In the genomic region with DNA sequence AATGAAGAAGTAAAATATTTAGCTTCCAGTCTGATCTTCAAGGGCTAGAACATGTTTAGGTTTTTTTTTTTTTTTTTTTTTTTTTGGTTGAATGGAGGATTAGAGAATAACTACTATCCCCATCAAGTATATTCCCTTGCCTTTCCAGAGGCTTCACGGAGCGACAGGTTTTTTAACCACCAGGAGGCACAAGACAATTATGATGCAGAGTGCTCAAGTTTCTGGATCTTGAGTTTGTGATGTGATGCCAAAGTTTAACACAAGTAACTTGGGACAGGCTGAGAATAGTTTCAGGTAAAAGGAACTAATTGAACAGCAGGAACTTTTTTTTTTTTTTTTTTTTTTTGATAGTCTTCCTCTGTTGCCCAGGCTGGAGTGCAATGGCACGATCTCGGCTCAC, we compare ENCODE assay signal across 13 cellular contexts. TPM values are rescaled to one million over a fixed set of nuclear protein-coding genes. Genes with fewer than 3 reads are reported as not detected.
A peak's percentile ranks its signal among the peaks of the same experiment; 100 is the strongest.
DNase-seq lines count a peak whose midpoint lies in the region; TF ChIP-seq lines count a peak whose summit lies in the region.
"Had no signal": no experiment of that assay in that cellular context is flagged by ENCODE, and none has a peak within 500 bp of the region (broad histone marks: within the 10 kb centered on the region; RNA-seq: fewer than 3 reads in every experiment).

No MANE protein-coding gene starts in this region.

- peak; percentile 14 for DNase-seq in A673 (ENCODE audit: low spot score)
- DNase-seq in astrocyte of the cerebellum (ENCODE audit: low read depth), result peak; percentile 20
- no peak for DNase-seq in kidney epithelial cell (ENCODE audit: low read depth)
- no peak for DNase-seq in transverse colon
- DNase-seq in NCI-H345 treated with DMSO at 0.1 percent for 48 hours (lab: John Stamatoyannopoulos, UW; ENCODE audit: unreplicated experiment), result no peak
- DNase-seq in activated naive CD4-positive, alpha-beta T cell treated with anti-CD3 and anti-CD28 coated beads, Interleukin-2, amount 50 U/mL, for 16 hours, result no peak
- DNase-seq in stimulated activated CD4-positive, alpha-beta T cell treated with anti-CD3 and anti-CD28 coated beads, Interleukin-4, amount 100 ng/mL, for 4 hours, result no peak
- DNase-seq: activated CD4-positive, CD25-positive, alpha-beta regulatory T cell; activated naive CD4-positive, alpha-beta T cell; NCI-H2081 had no signal

- H3K27ac ChIP-seq in A673 (ENCODE audit: low read depth, low read length, poor library complexity, severe bottlenecking) (no peak overlapping the region), HEK293 (ENCODE audit: extremely low read depth, low read depth, low read length) (no peak overlapping the region), transverse colon (no peak overlapping the region)
- H3K27ac ChIP-seq: C4-2B, thyroid gland had no signal

- H3K9me3 ChIP-seq in A673 (ENCODE audit: low read depth, low read length, poor library complexity, severe bottlenecking), result no peaks in the 10 kb centered on the region
- no peaks in the 10 kb centered on the region for H3K9me3 ChIP-seq in HEK293 (ENCODE audit: control insufficient read depth, insufficient read depth, low read depth, low read length)
- H3K9me3 ChIP-seq in transverse colon, result no peaks in the 10 kb centered on the region
- H3K9me3 ChIP-seq: thyroid gland had no signal

- CTCF ChIA-PET in A673 (lab: Charles Lee), result interaction anchor here (0.7 kb wide), 1 partner anchor 1047 kb away, joined by 4 read pairs; no protein-coding TSS in a partner anchor
- CTCF ChIA-PET in HEK293 (lab: Yijun Ruan, JAX), result interaction anchor here (0.6 to 1.6 kb wide), 18 partner anchors 8 to 615 kb away, joined by 3 to 18 read pairs (median 4); no protein-coding TSS in a partner anchor

- TF ChIP-seq POLR2A in transverse colon (IDR thresholded peaks at IDR 0.05), result no peak

- POLR2A ChIA-PET in A673 (lab: Charles Lee; ENCODE audit: low non-redundant PET), result no interaction called here
- POLR2A ChIA-PET in HEK293 (lab: Yijun Ruan, JAX), result interaction anchor here (0.6 kb wide), 1 partner anchor 415 kb away, joined by 3 read pairs; no protein-coding TSS in a partner anchor

- intact Hi-C loops in A673 (cut with micrococcal nuclease; ENCODE audit: unreplicated experiment) (loop anchor here (2.0 kb wide), 1 partner anchor 535 kb away; no protein-coding TSS in a partner anchor), transverse colon (cut with DNase I; ENCODE audit: low total_unique reads) (no loop called here)

- no peak for TF ChIP-seq CTCF in A673 (conservative IDR thresholded peaks at IDR 0.05; ENCODE audit: low read depth, low read length)
- TF ChIP-seq CTCF in HEK293 (tag by site-specific recombination; IDR thresholded peaks at IDR 0.05), result no peak
- TF ChIP-seq CTCF in astrocyte of the cerebellum (IDR thresholded peaks at IDR 0.05; ENCODE audit: low read depth, low read length, missing control alignments), result peak; percentile 47
- peak; percentile 26 for TF ChIP-seq CTCF in kidney epithelial cell (IDR thresholded peaks at IDR 0.05; ENCODE audit: insufficient read depth, low read length, poor library complexity, severe bottlenecking)
- TF ChIP-seq CTCF in transverse colon (IDR thresholded peaks at IDR 0.05), result peak in 1 of 5 experiments; percentile 15

- BruUV-seq in A673 (replicated peaks; lab: Mats Ljungman, UMichigan), result no TSS peak

- H3K4me3 ChIP-seq in A673 (ENCODE audit: low read depth, low read length, poor library complexity, severe bottlenecking) (no peak overlapping the region), HEK293 (ENCODE audit: low read depth, low read length) (no peak overlapping the region), astrocyte of the cerebellum (ENCODE audit: low read depth, low read length) (no peak overlapping the region), kidney epithelial cell (ENCODE audit: low read depth, low read length) (no peak overlapping the region), transverse colon (no peak overlapping the region)
- H3K4me3 ChIP-seq: thyroid gland had no signal

- H3K36me3 ChIP-seq in A673 (ENCODE audit: insufficient read depth, low read length, poor library complexity, severe bottlenecking) (peaks cover 22% of the 10 kb centered on the region), HEK293 (ENCODE audit: control insufficient read depth in 2 of 2, insufficient read depth in 1 of 2, low read length in 2 of 2) (peaks cover 8 to 40% of the 10 kb centered on the region in 2 experiments), kidney epithelial cell (ENCODE audit: control insufficient read depth, insufficient read depth, low read length) (peaks cover 3% of the 10 kb centered on the region), transverse colon (peaks cover 0 to 23% (median 11%) of the 10 kb centered on the region in 4 donors)

- H3K4me1 ChIP-seq in A673 (ENCODE audit: insufficient read depth, low read length, poor library complexity, severe bottlenecking) (no peaks in the 10 kb centered on the region), HEK293 (ENCODE audit: control insufficient read depth, insufficient read depth, low read length) (no peaks in the 10 kb centered on the region), transverse colon (peaks cover 0 to 22% (median 5%) of the 10 kb centered on the region in 4 donors)

- WGBS in transverse colon (ENCODE audit: low coverage in 1 of 2), 2 donors, result 83 to 92% methylated on average over 1 to 4 of the region's 4 CpGs

- H3K27me3 ChIP-seq in A673 (replicated peaks; ENCODE audit: insufficient read depth, low read depth, low read length, poor library complexity), result no peaks in the 10 kb centered on the region
- H3K27me3 ChIP-seq in kidney epithelial cell (ENCODE audit: control insufficient read depth, insufficient read depth, low read length), result no peaks in the 10 kb centered on the region
- H3K27me3 ChIP-seq in transverse colon, result no peaks in the 10 kb centered on the region
- H3K27me3 ChIP-seq: thyroid gland had no signal

- no peak for TF ChIP-seq EP300 in transverse colon (IDR thresholded peaks at IDR 0.05; ENCODE audit: low read depth)

- in situ Hi-C loops in astrocyte of the cerebellum (cut with HindIII; ENCODE audit: low sequenced_read_pairs) (no loop called here), transverse colon (cut with MboI; ENCODE audit: low pct_ligation_motif_present in 1 of 4, low pct_unique_long_range_greater_than_20kb in 1 of 4, low sequenced_read_pairs in 3 of 4) (loop anchor here in 3 of 4 donors (10.0 to 25.0 kb wide), 3 partner anchors 159 to 541 kb away; no protein-coding TSS in a partner anchor)

TF ChIP-seq in HEK293, 187 proteins besides CTCF, POLR2A, EP300 and RAD21:
- peak; percentile 51; the same call in 1 of the 2 replicates for TF ChIP-seq SCRT2 (tag by site-specific recombination; IDR thresholded peaks at IDR 0.05)
- TF ChIP-seq, protein P1, sequence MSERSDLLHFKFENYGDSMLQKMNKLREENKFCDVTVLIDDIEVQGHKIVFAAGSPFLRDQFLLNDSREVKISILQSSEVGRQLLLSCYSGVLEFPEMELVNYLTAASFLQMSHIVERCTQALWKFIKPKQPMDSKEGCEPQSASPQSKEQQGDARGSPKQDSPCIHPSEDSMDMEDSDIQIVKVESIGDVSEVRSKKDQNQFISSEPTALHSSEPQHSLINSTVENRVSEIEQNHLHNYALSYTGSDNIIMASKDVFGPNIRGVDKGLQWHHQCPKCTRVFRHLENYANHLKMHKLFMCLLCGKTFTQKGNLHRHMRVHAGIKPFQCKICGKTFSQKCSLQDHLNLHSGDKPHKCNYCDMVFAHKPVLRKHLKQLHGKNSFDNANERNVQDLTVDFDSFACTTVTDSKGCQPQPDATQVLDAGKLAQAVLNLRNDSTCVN (tag by site-specific recombination; optimal IDR thresholded peaks at IDR 0.05), result no peak
- TF ChIP-seq SCRT1 (tag by site-specific recombination; IDR thresholded peaks at IDR 0.05; ENCODE audit: borderline replicate concordance), result peak; percentile 54; the same call in 1 of the 2 replicates
- TF ChIP-seq ZNF529 (tag by site-specific recombination; IDR thresholded peaks at IDR 0.05; ENCODE audit: insufficient replicate concordance), result no peak
- TF ChIP-seq, protein P2, sequence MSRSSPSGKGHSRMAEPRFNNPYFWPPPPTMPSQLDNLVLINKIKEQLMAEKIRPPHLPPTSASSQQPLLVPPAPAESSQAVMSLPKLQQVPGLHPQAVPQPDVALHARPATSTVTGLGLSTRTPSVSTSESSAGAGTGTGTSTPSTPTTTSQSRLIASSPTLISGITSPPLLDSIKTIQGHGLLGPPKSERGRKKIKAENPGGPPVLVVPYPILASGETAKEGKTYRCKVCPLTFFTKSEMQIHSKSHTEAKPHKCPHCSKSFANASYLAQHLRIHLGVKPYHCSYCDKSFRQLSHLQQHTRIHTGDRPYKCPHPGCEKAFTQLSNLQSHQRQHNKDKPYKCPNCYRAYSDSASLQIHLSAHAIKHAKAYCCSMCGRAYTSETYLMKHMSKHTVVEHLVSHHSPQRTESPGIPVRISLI (tag by site-specific recombination; IDR thresholded peaks at IDR 0.05), result peak; percentile 58; the same call in 1 of the 2 replicates
- peak; percentile 10; the same call in 1 of the 2 replicates for TF ChIP-seq ZNF654 (tag by site-specific recombination; IDR thresholded peaks at IDR 0.05; ENCODE audit: low read depth)
- no peak for TF ChIP-seq ZNF777 (tag by site-specific recombination; IDR thresholded peaks at IDR 0.05; ENCODE audit: borderline replicate concordance)

RNA-seq across cellular contexts. Expression of a gene that starts 30.3 kb away (rescaled TPM):
- 133 and 134 TPM in 2 replicates for total RNA-seq in A673 (2021)
- total RNA-seq in kidney epithelial cell, result 388 and 406 TPM in 2 replicates
- 100 to 1,000 TPM in 3 of 4 donors, 10 to 100 TPM in 1; 91.7 to 206 (median 154) TPM for total RNA-seq in transverse colon

Comparison
In these comparisons a context has a peak if more than half of its experiments do, and no peak if none do; other contexts are left out.
1. DNase-seq: peak in A673 (single experiment) and astrocyte of the cerebellum (single experiment); none in kidney epithelial cell (single experiment), transverse colon (single experiment), NCI-H345 treated with DMSO at 0.1 percent for 48 hours (single experiment), activated naive CD4-positive, alpha-beta T cell treated with anti-CD3 and anti-CD28 coated beads, Interleukin-2, amount 50 U/mL, for 16 hours (single experiment) and stimulated activated CD4-positive, alpha-beta T cell treated with anti-CD3 and anti-CD28 coated beads, Interleukin-4, amount 100 ng/mL, for 4 hours (0 of 2).
2. CTCF ChIP-seq: peak in astrocyte of the cerebellum (single experiment) and kidney epithelial cell (single experiment); none in A673 (single experiment) and HEK293 (single experiment).